16 cellular contexts compared by ENCODE assay signal in the genomic region with DNA sequence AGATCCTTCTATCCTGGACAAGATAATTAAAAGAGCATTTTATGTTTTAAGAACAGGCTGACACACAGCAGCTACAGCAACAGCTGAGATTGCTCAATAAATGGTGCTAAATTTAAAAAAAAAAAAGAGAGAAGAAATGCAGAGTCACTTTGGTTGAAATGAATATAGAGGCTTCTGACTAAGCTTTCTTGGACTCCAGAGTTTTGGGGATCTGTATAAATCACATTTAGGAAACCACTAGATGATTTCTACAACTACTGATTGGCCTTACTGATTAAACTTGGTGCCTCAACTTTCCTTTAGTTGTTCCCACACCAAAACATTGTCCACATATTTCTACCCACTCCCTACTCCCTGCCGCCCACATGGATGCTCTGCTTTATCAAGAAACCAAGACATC.
DNase-seq lines count a peak whose midpoint lies in the region; ATAC-seq and TF ChIP-seq lines count a peak whose summit lies in the region.
"Had no signal": no experiment of that assay in that cellular context is flagged by ENCODE, and none has a peak within 500 bp of the region (broad histone marks: within the 10 kb centered on the region; RNA-seq: fewer than 3 reads in every experiment).

No MANE protein-coding gene starts in this region.

- H3K36me3 Mint-ChIP-seq in activated T-cell treated with anti-CD3 and anti-CD28 coated beads, Interleukin-2, amount 50 U/mL, for 24 hours (ENCODE audit: low read depth): no peaks in the 10 kb centered on the region

- H3K4me3 Mint-ChIP-seq in activated T-cell treated with anti-CD3 and anti-CD28 coated beads, Interleukin-2, amount 50 U/mL, for 24 hours: no peak overlapping the region
- H3K4me3 Mint-ChIP-seq: activated CD8-positive, alpha-beta T cell treated with anti-CD3 and anti-CD28 coated beads for 36 hours; activated T-helper 1 cell treated with anti-CD3 and anti-CD28 coated beads, Interleukin-12 subunit alpha, Interleukin-12 subunit beta, Interleukin-2, Interleukin-4 antibody, amounts not matched to agents 30 ng/mL and 10 ng/mL and 1 ng/mL, durations not matched to agents 14 hours and 24 hours and 36 hours had no signal

- WGBS in GM23248 (ENCODE audit: low coverage in 1 of 2, low lambda C conversion rate in 2 of 2, missing lambda C conversion rate in 2 of 2), 2 experiments: 56 to 59% methylated on average over 1 of the region's 1 CpG
- WGBS in smooth muscle cell (ENCODE audit: low lambda C conversion rate): 38% methylated on average over 1 of the region's 1 CpG

- H3K4me2 ChIP-seq in GM23248 (ENCODE audit: unreplicated experiment) (peak overlapping the region; percentile 69), smooth muscle cell (peak overlapping the region; percentile 58)
- H3K4me2 ChIP-seq: KMS-11, SK-N-SH had no signal

- peak overlapping the region; percentile 49 for H2AFZ ChIP-seq in GM23248
- H2AFZ ChIP-seq in smooth muscle cell (ENCODE audit: low read depth): peak overlapping the region; percentile 46

- H3K9me2 ChIP-seq in GM23248 (ENCODE audit: insufficient read depth): no peaks in the 10 kb centered on the region
- H3K9me2 ChIP-seq: SK-N-SH had no signal

- peaks cover 3% of the 10 kb centered on the region for H3K4me1 Mint-ChIP-seq in activated T-cell treated with anti-CD3 and anti-CD28 coated beads, Interleukin-2, amount 50 U/mL, for 24 hours (ENCODE audit: low read depth)

- H4K20me1 ChIP-seq in GM23248 (ENCODE audit: insufficient read depth) (no peaks in the 10 kb centered on the region), smooth muscle cell (ENCODE audit: low read depth) (no peaks in the 10 kb centered on the region)

- H3K4me1 ChIP-seq in GM23248 (ENCODE audit: insufficient read depth) (peaks cover 39% of the 10 kb centered on the region), smooth muscle cell (ENCODE audit: low read depth) (no peaks in the 10 kb centered on the region)

- DNase-seq in GM23248 (peak; percentile 88), amniotic epithelial cell (ENCODE audit: low read depth) (peak; percentile 95), left cardiac atrium (no peak), smooth muscle cell (lab: John Stamatoyannopoulos, UW; ENCODE audit: unreplicated experiment) (no peak)
- DNase-seq in activated T-cell treated with anti-CD3 and anti-CD28 coated beads, Interleukin-2, amount 50 U/mL, for 24 hours: no peak
- DNase-seq in stimulated activated naive CD8-positive, alpha-beta T cell treated with anti-CD3 and anti-CD28 coated beads, Interleukin-15, Interleukin-2, amounts not matched to agents 100 U/mL and 50 U/mL, for 24 hours: no peak
- DNase-seq: activated CD8-positive, alpha-beta T cell treated with anti-CD3 and anti-CD28 coated beads for 36 hours; cortex of kidney; DMS79 treated with DMSO at 0.1 percent for 48 hours; NCI-H1694; NCI-H510A; SK-N-SH had no signal

- intact Hi-C loops in left cardiac atrium (cut with DNase I): no loop called here

- H3K9me3 ChIP-seq in GM23248 (ENCODE audit: low read depth): no peaks in the 10 kb centered on the region
- H3K9me3 ChIP-seq in smooth muscle cell (replicated peaks; ENCODE audit: low read depth): no peaks in the 10 kb centered on the region
- H3K9me3 ChIP-seq: SK-N-SH had no signal

- H3K27me3 ChIP-seq in GM23248 (replicated peaks; ENCODE audit: insufficient read depth): no peaks in the 10 kb centered on the region
- H3K27me3 ChIP-seq in smooth muscle cell (ENCODE audit: low read depth): no peaks in the 10 kb centered on the region

- no peak overlapping the region for H3K27ac Mint-ChIP-seq in activated T-cell treated with anti-CD3 and anti-CD28 coated beads, Interleukin-2, amount 50 U/mL, for 24 hours
- H3K27ac Mint-ChIP-seq: activated CD8-positive, alpha-beta T cell treated with anti-CD3 and anti-CD28 coated beads for 36 hours; activated T-helper 1 cell treated with anti-CD3 and anti-CD28 coated beads, Interleukin-12 subunit alpha, Interleukin-12 subunit beta, Interleukin-2, Interleukin-4 antibody, amounts not matched to agents 30 ng/mL and 10 ng/mL and 1 ng/mL, durations not matched to agents 14 hours and 24 hours and 36 hours had no signal

- in situ Hi-C loops in GM23248 (cut with MboI): no loop called here

- peak; percentile 74 to 82 for ATAC-seq in left cardiac atrium
- no peak for ATAC-seq in GM18517 (IDR thresholded peaks at IDR 0.05; ENCODE audit: unreplicated experiment)
- no peak for ATAC-seq in stimulated activated naive CD8-positive, alpha-beta T cell treated with anti-CD3 and anti-CD28 coated beads, Interleukin-15, Interleukin-2, amounts not matched to agents 100 U/mL and 50 U/mL, for 24 hours
- ATAC-seq: activated CD8-positive, alpha-beta T cell treated with anti-CD3 and anti-CD28 coated beads for 36 hours had no signal

- H3K79me2 ChIP-seq in GM23248 (ENCODE audit: insufficient read depth) (no peaks in the 10 kb centered on the region), smooth muscle cell (ENCODE audit: low read depth) (no peaks in the 10 kb centered on the region)

- no peaks in the 10 kb centered on the region for H3K9me3 Mint-ChIP-seq in activated T-cell treated with anti-CD3 and anti-CD28 coated beads, Interleukin-2, amount 50 U/mL, for 24 hours
- H3K9me3 Mint-ChIP-seq: activated CD8-positive, alpha-beta T cell treated with anti-CD3 and anti-CD28 coated beads for 36 hours; activated T-helper 1 cell treated with anti-CD3 and anti-CD28 coated beads, Interleukin-12 subunit alpha, Interleukin-12 subunit beta, Interleukin-2, Interleukin-4 antibody, amounts not matched to agents 30 ng/mL and 10 ng/mL and 1 ng/mL, durations not matched to agents 14 hours and 24 hours and 36 hours had no signal

- peak overlapping the region; percentile 17; the same call in 1 of the 2 replicates for H3K4me3 ChIP-seq in GM23248
- H3K4me3 ChIP-seq in smooth muscle cell: no peak overlapping the region

- H3F3A ChIP-seq in GM23248 (ENCODE audit: insufficient read depth) (peaks cover 18% of the 10 kb centered on the region), smooth muscle cell (ENCODE audit: low read depth) (no peaks in the 10 kb centered on the region)

- TF ChIP-seq CTCF in smooth muscle cell (IDR thresholded peaks at IDR 0.05; ENCODE audit: borderline replicate concordance, insufficient read depth, poor library complexity, severe bottlenecking): no peak

- H3K27ac ChIP-seq in GM23248: peak overlapping the region; percentile 88
- H3K27ac ChIP-seq in smooth muscle cell (ENCODE audit: low read depth): peak overlapping the region; percentile 66
- H3K27ac ChIP-seq: C4-2B, KMS-11 had no signal

- H3K36me3 ChIP-seq in GM23248 (ENCODE audit: low read depth) (no peaks in the 10 kb centered on the region), smooth muscle cell (ENCODE audit: low read depth) (no peaks in the 10 kb centered on the region)

- H3K9ac ChIP-seq in GM23248 (peak overlapping the region; percentile 58), smooth muscle cell (ENCODE audit: low read depth) (no peak overlapping the region)
- H3K9ac ChIP-seq: KMS-11, SK-N-SH had no signal

- no peaks in the 10 kb centered on the region for H3K27me3 Mint-ChIP-seq in activated T-cell treated with anti-CD3 and anti-CD28 coated beads, Interleukin-2, amount 50 U/mL, for 24 hours
- H3K27me3 Mint-ChIP-seq: activated CD8-positive, alpha-beta T cell treated with anti-CD3 and anti-CD28 coated beads for 36 hours had no signal

Comparison
In these comparisons a context has a peak if more than half of its experiments do, and no peak if none do; other contexts are left out.
1. DNase-seq: peak in GM23248 (single experiment) and amniotic epithelial cell (single experiment); none in left cardiac atrium (single experiment), smooth muscle cell (single experiment), activated T-cell treated with anti-CD3 and anti-CD28 coated beads, Interleukin-2, amount 50 U/mL, for 24 hours (single experiment) and stimulated activated naive CD8-positive, alpha-beta T cell treated with anti-CD3 and anti-CD28 coated beads, Interleukin-15, Interleukin-2, amounts not matched to agents 100 U/mL and 50 U/mL, for 24 hours (single experiment).
2. ATAC-seq: peak in left cardiac atrium (2 of 2); none in GM18517 (single experiment) and stimulated activated naive CD8-positive, alpha-beta T cell treated with anti-CD3 and anti-CD28 coated beads, Interleukin-15, Interleukin-2, amounts not matched to agents 100 U/mL and 50 U/mL, for 24 hours (single experiment).